ENCODE assay signal across 8 cellular contexts in the genomic region with DNA sequence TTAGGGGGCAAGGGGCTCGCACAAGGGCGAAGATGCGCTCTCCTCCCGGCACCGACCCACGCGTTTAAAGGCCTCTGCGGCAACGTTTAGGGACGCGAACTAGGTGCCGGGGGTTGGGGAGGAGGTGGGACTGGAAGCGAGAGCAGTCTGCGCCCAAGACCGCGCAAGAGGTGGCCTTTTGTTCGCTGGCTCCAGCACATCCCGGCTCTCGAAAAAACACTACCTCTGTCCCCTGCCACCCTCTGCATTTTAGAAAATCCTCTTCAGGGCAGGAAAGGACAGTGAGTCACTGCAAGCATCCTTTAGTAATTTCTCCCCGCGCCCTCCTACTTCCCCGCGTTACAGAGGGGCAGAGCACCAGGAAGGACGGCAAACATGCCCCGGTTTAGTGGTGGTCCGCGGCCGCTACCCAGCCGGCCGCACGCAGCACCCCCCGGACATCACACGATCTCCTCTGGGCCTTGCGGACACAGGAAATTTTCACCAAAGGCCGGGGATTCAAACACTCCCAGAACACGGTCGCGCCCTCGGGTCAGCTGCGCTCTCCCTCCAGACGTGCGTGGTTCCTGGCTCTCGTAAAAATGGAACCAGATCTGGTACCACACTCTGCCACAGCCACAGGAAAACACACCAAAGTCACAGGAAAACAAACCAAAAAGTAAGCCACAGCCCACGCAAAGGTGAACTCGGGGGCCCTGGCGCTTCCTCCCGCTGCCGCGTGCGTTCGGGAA. TPM values are rescaled to one million over a fixed set of nuclear protein-coding genes. Genes with fewer than 3 reads are reported as not detected.
DNase-seq lines count a peak whose midpoint lies in the region; ATAC-seq and TF ChIP-seq lines count a peak whose summit lies in the region.

No MANE protein-coding gene starts in this region.

- no CpG with 5 or more reads among the region's 51 CpGs for WGBS in H9 (ENCODE audit: extremely low coverage, insufficient read length, low lambda C conversion rate)
- 5% methylated on average over 11 of the region's 51 CpGs for WGBS in right lobe of liver (ENCODE audit: insufficient coverage, low coverage, low lambda C conversion rate, missing lambda C conversion rate)

- H2BK12ac ChIP-seq in H9 (ENCODE audit: insufficient read length, low read depth, low read length): no peak overlapping the region

- H3K9me3 ChIP-seq in H9 (ENCODE audit: control insufficient read depth, low read depth, low read length) (no peaks in the 10 kb centered on the region), right lobe of liver (no peaks in the 10 kb centered on the region)

- H3K36me3 ChIP-seq in ACC112 (ENCODE audit: insufficient read depth, low read length): no peaks in the 10 kb centered on the region
- no peaks in the 10 kb centered on the region for H3K36me3 ChIP-seq in right lobe of liver

- DNase-seq in H9 (no peak), SW480 (ENCODE audit: low spot score) (peak; percentile 26), cardiac fibroblast (ENCODE audit: low read depth in 2 of 2) (peak; percentile 23 to 56), right lobe of liver (peak in 1 of 3 donors; percentile 55), NCI-H2196 (lab: John Stamatoyannopoulos, UW; ENCODE audit: unreplicated experiment) (no peak)
- DNase-seq in stimulated activated CD8-positive, alpha-beta memory T cell treated with anti-CD3 and anti-CD28 coated beads, Interleukin-15, amount 100 ng/mL, for 48 hours (ENCODE audit: low read depth in 2 of 2): peak; percentile 11 to 29

- H4K91ac ChIP-seq in H9 (ENCODE audit: insufficient read length, low read depth, low read length): peak overlapping the region; percentile 59

- no peak overlapping the region for H4K8ac ChIP-seq in H9 (replicated peaks; ENCODE audit: insufficient read length, low read depth, low read length)

- H3K27me3 ChIP-seq in ACC112 (ENCODE audit: insufficient read depth, low read length) (no peaks in the 10 kb centered on the region), H9 (ENCODE audit: insufficient read depth, low read length) (no peaks in the 10 kb centered on the region), right lobe of liver (peaks cover 0 to 8% of the 10 kb centered on the region in 2 donors)

- peak overlapping the region; percentile 47 for H3K4me2 ChIP-seq in H9 (ENCODE audit: insufficient read depth, insufficient read length, low read length)

- H2BK20ac ChIP-seq in H9 (ENCODE audit: low read depth, low read length, poor library complexity, severe bottlenecking): no peak overlapping the region

- no peaks in the 10 kb centered on the region for H3K27me3 Mint-ChIP-seq in H9 (ENCODE audit: low read depth)

- H3K23ac ChIP-seq in H9 (ENCODE audit: insufficient read length, low read depth, low read length): no peak overlapping the region

- no peaks in the 10 kb centered on the region for H3K9me3 Mint-ChIP-seq in H9

- peak overlapping the region; percentile 55 for H2BK120ac ChIP-seq in H9 (ENCODE audit: low read depth, low read length, poor library complexity, severe bottlenecking)

- H3K4me1 ChIP-seq in ACC112 (ENCODE audit: control insufficient read depth, insufficient read depth, low read length, unreplicated experiment): peaks cover 40% of the 10 kb centered on the region
- H3K4me1 ChIP-seq in H9 (ENCODE audit: insufficient read depth, low read length): peaks cover 12% of the 10 kb centered on the region
- peaks cover 0 to 9% (median 0%) of the 10 kb centered on the region in 4 donors for H3K4me1 ChIP-seq in right lobe of liver

- H3K4me1 Mint-ChIP-seq in H9: peaks cover 36 to 37% of the 10 kb centered on the region in 2 experiments

- no peak for TF ChIP-seq POLR2A in right lobe of liver (IDR thresholded peaks at IDR 0.05)

- no peak overlapping the region for H2AK5ac ChIP-seq in H9 (ENCODE audit: insufficient read length, low read length)

- intact Hi-C loops in right lobe of liver (cut with DNase I): no loop called here

- H3K9ac ChIP-seq in H9 (ENCODE audit: extremely low read depth, insufficient read length, low read length): peak overlapping the region; percentile 98

- no peaks in the 10 kb centered on the region for H3K79me1 ChIP-seq in H9 (ENCODE audit: insufficient read depth, low read depth, low read length, poor library complexity, severe bottlenecking)

- H3K23me2 ChIP-seq in H9 (ENCODE audit: insufficient read length, low read depth, low read length, poor library complexity, severe bottlenecking): peaks cover 25% of the 10 kb centered on the region

- peak overlapping the region; percentile 37 for H3K56ac ChIP-seq in H9 (ENCODE audit: insufficient read length, low read depth, low read length)

- peak overlapping the region; percentile 22 for H3K4ac ChIP-seq in H9 (ENCODE audit: low read depth, low read length)

- no peak overlapping the region for H2BK15ac ChIP-seq in H9 (ENCODE audit: low read depth, low read length)

- H3K27ac Mint-ChIP-seq in H9: peak overlapping the region in 1 of 3 experiments; percentile 98; a peak in 3 of 7 replicates

- H3K14ac ChIP-seq in H9 (ENCODE audit: insufficient read depth, low read length): peak overlapping the region; percentile 98

- H3T11ph ChIP-seq in H9 (ENCODE audit: low read length): no peak overlapping the region

- peak overlapping the region; percentile 95 for H3K4me3 ChIP-seq in ACC112 (ENCODE audit: low read depth, low read length)
- H3K4me3 ChIP-seq in cardiac fibroblast (replicated peaks in 1 of 2; ENCODE audit: low read depth in 2 of 2, low read length in 2 of 2): peak overlapping the region; percentile 75 to 76
- H3K4me3 ChIP-seq in right lobe of liver: peak overlapping the region; percentile 57 to 71 (median 69)

- H3K36me3 Mint-ChIP-seq in H9 (ENCODE audit: insufficient read depth in 1 of 3, low read depth in 3 of 3): peaks cover 2 to 12% (median 6%) of the 10 kb centered on the region in 3 experiments; a peak in 5 of 7 replicates

- H2BK5ac ChIP-seq in H9 (ENCODE audit: insufficient read length, low read length): peak overlapping the region; percentile 20

- peak overlapping the region; percentile 60 for H3K27ac ChIP-seq in ACC112 (ENCODE audit: low read depth, low read length)
- peak overlapping the region; percentile 52 for H3K27ac ChIP-seq in H9 (ENCODE audit: insufficient read length, low read depth, low read length)
- peak overlapping the region in 2 of 3 donors; percentile 51 to 77 for H3K27ac ChIP-seq in right lobe of liver

- H2AFZ ChIP-seq in ACC112 (ENCODE audit: low read length, unreplicated experiment) (peak overlapping the region; percentile 74), H9 (ENCODE audit: low read length) (no peak overlapping the region)

- no peak overlapping the region for H3K4me3 Mint-ChIP-seq in H9

- peak overlapping the region; percentile 99 for H3K18ac ChIP-seq in H9 (ENCODE audit: insufficient read length, low read depth, low read length)

- H4K5ac ChIP-seq in H9 (ENCODE audit: insufficient read length, low read depth, low read length): peak overlapping the region; percentile 60

- ATAC-seq in right lobe of liver (peak in 3 of 4 donors; percentile 5 to 14 (median 7)), GM19351 (IDR thresholded peaks at IDR 0.05; ENCODE audit: unreplicated experiment) (no peak)

- TF ChIP-seq CTCF in H9 (conservative IDR thresholded peaks at IDR 0.05) (no peak), cardiac fibroblast (IDR thresholded peaks at IDR 0.05; ENCODE audit: low read depth, low read length) (no peak), right lobe of liver (IDR thresholded peaks at IDR 0.05) (no peak)

- H4K20me1 ChIP-seq in H9 (ENCODE audit: control insufficient read depth, insufficient read depth, insufficient read length): no peaks in the 10 kb centered on the region

- peaks cover 54% of the 10 kb centered on the region for H3K79me2 ChIP-seq in ACC112 (ENCODE audit: control insufficient read depth, insufficient read depth, low read length, unreplicated experiment)
- peaks cover 55% of the 10 kb centered on the region for H3K79me2 ChIP-seq in H9 (ENCODE audit: insufficient read depth, low read length)

RNA-seq across cellular contexts. Expression of a gene that starts 1.1 kb away (rescaled TPM):
- total RNA-seq in H9 (2021) (206 and 216 TPM in 2 replicates), right lobe of liver (10 to 100 TPM in 4 of 6 experiments, 1 to 10 TPM in 2; 7.9 to 20.7 (median 12.2) TPM)

Comparison
In these comparisons a context has a peak if more than half of its experiments do, and no peak if none do; other contexts are left out.
1. DNase-seq: peak in SW480 (single experiment), cardiac fibroblast (2 of 2) and stimulated activated CD8-positive, alpha-beta memory T cell treated with anti-CD3 and anti-CD28 coated beads, Interleukin-15, amount 100 ng/mL, for 48 hours (2 of 2); none in H9 (single experiment) and NCI-H2196 (single experiment).
2. Peak in every context shown above with its lines, with median percentiles within 50 percentile points of each other: H3K27ac ChIP-seq and H3K4me3 ChIP-seq.